Comparison of ENCODE assay signal across 22 cellular contexts in genomic region chr5:68441309-68441708, GRCh38.
DNase-seq lines count a peak whose midpoint lies in the region; ATAC-seq, FAIRE-seq and TF ChIP-seq lines count a peak whose summit lies in the region.
"Had no signal": no experiment of that assay in that cellular context is flagged by ENCODE, and none has a peak within 500 bp of the region (broad histone marks: within the 10 kb centered on the region; RNA-seq: fewer than 3 reads in every experiment).

No MANE protein-coding gene starts in this region.

- peaks cover 14% of the 10 kb centered on the region for H3K4me1 Mint-ChIP-seq in CD8-positive, alpha-beta T cell (ENCODE audit: low read depth)

- H3K27ac ChIP-seq in CD8-positive, alpha-beta T cell (ENCODE audit: low read depth, low read length), result no peak overlapping the region
- no peak overlapping the region for H3K27ac ChIP-seq in transverse colon
- H3K27ac ChIP-seq: pancreas, PC-9, thoracic aorta had no signal

- no peaks in the 10 kb centered on the region for H3K36me3 Mint-ChIP-seq in CD8-positive, alpha-beta T cell
- H3K36me3 Mint-ChIP-seq: brain had no signal

- H3K9me3 Mint-ChIP-seq in CD8-positive, alpha-beta T cell, result no peaks in the 10 kb centered on the region
- H3K9me3 Mint-ChIP-seq: brain had no signal

- POLR2A ChIA-PET in CD8-positive, alpha-beta T cell (lab: Charles Lee), result interaction anchor here (1.0 kb wide), 1 partner anchor 16 kb away, joined by 3 read pairs; no protein-coding TSS in a partner anchor

- H3K4me1 ChIP-seq in CD8-positive, alpha-beta T cell (ENCODE audit: insufficient read depth, low read length), result peaks cover 8% of the 10 kb centered on the region
- H3K4me1 ChIP-seq in mucosa of descending colon (ENCODE audit: low read depth), result no peaks in the 10 kb centered on the region
- peaks cover 7 to 11% (median 10%) of the 10 kb centered on the region in 4 donors for H3K4me1 ChIP-seq in transverse colon

- no peaks in the 10 kb centered on the region for H3K27me3 ChIP-seq in CD8-positive, alpha-beta T cell (ENCODE audit: insufficient read depth, low read length)
- no peaks in the 10 kb centered on the region for H3K27me3 ChIP-seq in transverse colon
- H3K27me3 ChIP-seq: gastroesophageal sphincter, pancreas had no signal

- peak; percentile 73 for ATAC-seq in CD8-positive, alpha-beta T cell
- ATAC-seq in mucosa of descending colon (peak; percentile 44), HG03432 (IDR thresholded peaks at IDR 0.05; ENCODE audit: unreplicated experiment) (no peak)
- ATAC-seq: gastroesophageal sphincter, left colon, pancreas had no signal

- no peak overlapping the region for H3K4me3 ChIP-seq in CD8-positive, alpha-beta T cell (ENCODE audit: low read depth, low read length)
- H3K4me3 ChIP-seq in mucosa of descending colon (no peak overlapping the region), transverse colon (no peak overlapping the region)
- H3K4me3 ChIP-seq: gastroesophageal sphincter, pancreas, PC-9, thoracic aorta had no signal

- in situ Hi-C loops in transverse colon (cut with MboI; ENCODE audit: low pct_ligation_motif_present in 1 of 4, low pct_unique_long_range_greater_than_20kb in 1 of 4, low sequenced_read_pairs in 3 of 4), result no loop called here

- no peak overlapping the region for H3K27ac Mint-ChIP-seq in CD8-positive, alpha-beta T cell
- H3K27ac Mint-ChIP-seq: dendritic cell treated with granulocyte-macrophage colony-stimulating factor and Interleukin-4, amounts not matched to agents 40 ng/mL and 50 ng/mL, for 4 days had no signal

- no peaks in the 10 kb centered on the region for H3K27me3 Mint-ChIP-seq in CD8-positive, alpha-beta T cell (ENCODE audit: low read depth)
- H3K27me3 Mint-ChIP-seq: brain had no signal

- peak; percentile 78 for FAIRE-seq in GM12892 (lab: Jason Lieb, UNC)
- FAIRE-seq: H1, pancreas had no signal

- no peak for TF ChIP-seq CTCF in CD8-positive, alpha-beta T cell (IDR thresholded peaks at IDR 0.05)
- TF ChIP-seq CTCF in mucosa of descending colon (IDR thresholded peaks at IDR 0.05), result no peak
- TF ChIP-seq CTCF in transverse colon (IDR thresholded peaks at IDR 0.05), result no peak

- DNase-seq in CD8-positive, alpha-beta T cell, result peak in 1 of 7 experiments; percentile 20
- DNase-seq in GM12892 (ENCODE audit: insufficient read length) (no peak), mucosa of descending colon (no peak), cortex of kidney (lab: John Stamatoyannopoulos, UW) (no peak), transverse colon (no peak), HUDEP-2 (lab: John Stamatoyannopoulos, UW; ENCODE audit: unreplicated experiment in 76 of 76) (no peak)
- peak; percentile 20 for DNase-seq in activated gamma-delta T cell treated with anti-CD3 and anti-CD28 coated beads, Interleukin-2, amount 50 U/mL, for 16 hours (ENCODE audit: low read depth)
- DNase-seq: AML-193, KG1, left colon, NCI-H1105 treated with DMSO at 0.1 percent for 48 hours, NCI-H2171 treated with DMSO at 0.1 percent for 48 hours, NCI-H774, pancreas, PC-9, T1000 had no signal

- H3K36me3 ChIP-seq in CD8-positive, alpha-beta T cell (ENCODE audit: insufficient read depth, low read length), result no peaks in the 10 kb centered on the region
- H3K36me3 ChIP-seq in mucosa of descending colon (ENCODE audit: low read depth) (no peaks in the 10 kb centered on the region), transverse colon (no peaks in the 10 kb centered on the region)
- H3K36me3 ChIP-seq: gastroesophageal sphincter, pancreas, thoracic aorta had no signal

- no peak overlapping the region for H3K4me3 Mint-ChIP-seq in CD8-positive, alpha-beta T cell
- H3K4me3 Mint-ChIP-seq: brain; dendritic cell treated with granulocyte-macrophage colony-stimulating factor and Interleukin-4, amounts not matched to agents 40 ng/mL and 50 ng/mL, for 4 days had no signal

- CTCF ChIA-PET in CD8-positive, alpha-beta T cell (lab: Charles Lee), result interaction anchor here (0.7 to 1.4 kb wide), 4 partner anchors 9 to 165 kb away, joined by 3 to 6 read pairs (median 4); no protein-coding TSS in a partner anchor

- no peaks in the 10 kb centered on the region for H3K9me3 ChIP-seq in CD8-positive, alpha-beta T cell (ENCODE audit: low read length)
- H3K9me3 ChIP-seq in mucosa of descending colon, result no peaks in the 10 kb centered on the region
- no peaks in the 10 kb centered on the region for H3K9me3 ChIP-seq in transverse colon
- H3K9me3 ChIP-seq: gastroesophageal sphincter, pancreas, thoracic aorta had no signal

- TF ChIP-seq POLR2A in GM12892 (IDR thresholded peaks at IDR 0.05; ENCODE audit: low read depth, low read length) (no peak), transverse colon (IDR thresholded peaks at IDR 0.05) (no peak)

- intact Hi-C loops in CD8-positive, alpha-beta T cell (cut with DNase I, micrococcal nuclease), result loop anchor here in 1 of 2 experiments (2.0 kb wide), 1 partner anchor 15 kb away; no protein-coding TSS in a partner anchor
- intact Hi-C loops in mucosa of descending colon (cut with DNase I, micrococcal nuclease) (no loop called here), transverse colon (cut with DNase I; ENCODE audit: low total_unique reads) (no loop called here)

- no peak for TF ChIP-seq EP300 in transverse colon (IDR thresholded peaks at IDR 0.05; ENCODE audit: low read depth)
